In the genomic region with DNA sequence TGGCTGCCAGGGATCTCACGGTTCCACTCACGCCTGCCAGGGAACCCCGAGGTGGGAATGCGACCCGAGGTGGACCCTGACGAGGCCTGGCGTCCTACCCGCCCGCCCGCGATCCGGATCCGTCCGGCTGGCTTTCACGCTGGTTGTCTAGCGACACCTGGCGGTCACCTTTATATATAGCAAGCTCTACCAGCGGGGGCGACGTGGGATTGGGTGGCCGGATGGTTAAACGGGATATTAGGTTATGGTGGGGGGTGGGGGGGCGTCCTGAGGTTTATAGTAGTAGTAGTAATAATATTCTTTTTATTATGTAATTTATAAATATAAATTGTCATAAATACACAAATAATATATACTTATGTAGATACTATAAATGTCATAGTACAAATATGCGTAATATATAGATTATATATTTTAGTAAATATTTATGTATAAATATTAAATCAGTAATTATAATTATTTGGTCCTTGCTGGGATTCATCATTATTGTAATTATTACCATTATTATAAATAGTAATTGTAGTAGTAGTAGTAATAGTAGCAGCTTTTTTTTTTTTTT, we compare ENCODE assay signal across 8 cellular contexts.
A peak's percentile ranks its signal among the peaks of the same experiment; 100 is the strongest.
DNase-seq lines count a peak whose midpoint lies in the region; ATAC-seq, FAIRE-seq and TF ChIP-seq lines count a peak whose summit lies in the region.

No MANE protein-coding gene starts in this region.

- BruUV-seq in HepG2 (replicated peaks; lab: Mats Ljungman, UMichigan), result no TSS peak

- DNase-seq in CD14-positive monocyte (ENCODE audit: low spot score) (peak; percentile 73), H7 (peak; percentile 95), NCI-H460 (ENCODE audit: extremely low read depth, low read depth) (peak; percentile 69), colonic mucosa (peak; percentile 80), HepG2 (ENCODE audit: low spot score) (peak; percentile 64)
- DNase-seq in activated CD4-positive, alpha-beta T cell treated with anti-CD3 and anti-CD28 coated beads, Interleukin-2, amount 10 ng/mL, durations not matched to agents 7 days and 5 days, result peak; percentile 81
- peak; percentile 74 for DNase-seq in stimulated activated CD4-positive, alpha-beta T cell treated with anti-CD3 and anti-CD28 coated beads, Interleukin-4, amount 100 ng/mL, for 1 hour

- H3K27me3 ChIP-seq in H7 (ENCODE audit: control insufficient read depth, insufficient read depth, low read length) (peaks cover 19% of the 10 kb centered on the region), colonic mucosa (no peaks in the 10 kb centered on the region), HepG2 (ENCODE audit: control insufficient read depth in 1 of 2, insufficient read depth in 2 of 2, low read length in 2 of 2) (peaks cover 2 to 18% of the 10 kb centered on the region in 2 experiments)

- H3K27ac Mint-ChIP-seq in CD14-positive monocyte, result no peak overlapping the region
- no peak overlapping the region for H3K27ac Mint-ChIP-seq in activated CD4-positive, alpha-beta T cell treated with anti-CD3 and anti-CD28 coated beads, Interleukin-2, amount 10 ng/mL, durations not matched to agents 7 days and 5 days

- H3K27ac ChIP-seq in colonic mucosa (no peak overlapping the region), HepG2 (ENCODE audit: extremely low read length, insufficient read depth, low read length) (no peak overlapping the region)

- H3K9ac ChIP-seq in colonic mucosa (ENCODE audit: low read depth in 2 of 2, low read length in 2 of 2) (no peak overlapping the region), HepG2 (ENCODE audit: insufficient read depth, low read depth, low read length) (no peak overlapping the region)

- no peak for TF ChIP-seq POLR2A in HepG2 (IDR thresholded peaks at IDR 0.05; ENCODE audit: insufficient read depth in 1 of 2, low read depth in 2 of 2, low read length in 2 of 2)
- no peak for TF ChIP-seq POLR2A in GM18505 (IDR thresholded peaks at IDR 0.05; ENCODE audit: borderline replicate concordance, extremely low read depth, insufficient read depth, insufficient read length)

- ATAC-seq in HepG2 (peak; percentile 60), GM18505 (IDR thresholded peaks at IDR 0.05; ENCODE audit: unreplicated experiment) (no peak)

- no peak overlapping the region for H2AFZ ChIP-seq in HepG2 (ENCODE audit: low read length)

- H3K4me2 ChIP-seq in HepG2 (ENCODE audit: low read depth, low read length), result peak overlapping the region; percentile 66

- CTCF ChIA-PET in activated CD4-positive, alpha-beta T cell treated with anti-CD3 and anti-CD28 coated beads, Interleukin-2, amount 10 ng/mL, durations not matched to agents 7 days and 5 days (lab: Charles Lee), result interaction anchor here (0.6 to 4.1 kb wide), 14 partner anchors 13 to 1497 kb away, joined by 3 to 27 read pairs (median 4); no protein-coding TSS in a partner anchor
- CTCF ChIA-PET in HepG2 (lab: Yijun Ruan, JAX; ENCODE audit: low intra/inter-chr PET ratio, low total read pairs), result interaction anchor here (0.7 to 2.2 kb wide), 5 partner anchors 56 to 384 kb away, joined by 3 to 11 read pairs (median 5); no protein-coding TSS in a partner anchor

- WGBS in HepG2 (ENCODE audit: low lambda C conversion rate), result 8% methylated on average over 17 of the region's 24 CpGs

- H3K4me3 ChIP-seq in H7 (ENCODE audit: insufficient read depth, low read depth, low read length) (no peak overlapping the region), colonic mucosa (peak overlapping the region; percentile 8), HepG2 (replicated peaks in 1 of 3; ENCODE audit: insufficient read depth in 1 of 3, low read depth in 2 of 3, low read length in 3 of 3) (peak overlapping the region in 2 of 3 experiments; percentile 24 to 60; a peak in 4 of 6 replicates)

- intact Hi-C loops in CD14-positive monocyte (cut with micrococcal nuclease) (loop anchor here (5.0 to 10.0 kb wide), 5 partner anchors 61 to 498 kb away; partner anchors contain the start of genes DHRS7B (in 1 of the 2) and MAP2K3 (in 1 of the 2)), colonic mucosa (cut with DNase I) (loop anchor here (5.0 kb wide), 2 partner anchors 231 to 391 kb away; partner anchors contain the start of gene MAP2K3), HepG2 (cut with micrococcal nuclease; ENCODE audit: unreplicated experiment) (loop anchor here (1.0 to 10.0 kb wide), 3 partner anchors 56 to 396 kb away; no protein-coding TSS in a partner anchor)

- FAIRE-seq in HepG2 (lab: Jason Lieb, UNC), result no peak

- no peaks in the 10 kb centered on the region for H3K9me3 ChIP-seq in colonic mucosa
- no peaks in the 10 kb centered on the region for H3K9me3 ChIP-seq in HepG2 (ENCODE audit: low read length)

- TF ChIP-seq EP300 in HepG2 (IDR thresholded peaks at IDR 0.05; ENCODE audit: low read depth in 2 of 2, low read length in 2 of 2) (no peak), HepG2 (CRISPR knock-in tag; IDR thresholded peaks at IDR 0.05; ENCODE audit: borderline replicate concordance) (no peak)

- peaks cover 0 to 2% of the 10 kb centered on the region in 2 donors for H3K36me3 Mint-ChIP-seq in CD14-positive monocyte
- no peaks in the 10 kb centered on the region for H3K36me3 Mint-ChIP-seq in activated CD4-positive, alpha-beta T cell treated with anti-CD3 and anti-CD28 coated beads, Interleukin-2, amount 10 ng/mL, durations not matched to agents 7 days and 5 days (ENCODE audit: low read depth)

- no peaks in the 10 kb centered on the region for H3K79me2 ChIP-seq in HepG2 (ENCODE audit: insufficient read depth, low read length)

- H3K36me3 ChIP-seq in H7 (replicated peaks; ENCODE audit: control insufficient read depth, insufficient read depth, low read length) (no peaks in the 10 kb centered on the region), colonic mucosa (no peaks in the 10 kb centered on the region), HepG2 (replicated peaks in 1 of 2; ENCODE audit: control insufficient read depth in 1 of 2, insufficient read depth in 2 of 2, low read length in 2 of 2) (no peaks in the 10 kb centered on the region)

- TF ChIP-seq CTCF in CD14-positive monocyte (IDR thresholded peaks at IDR 0.05) (peak; percentile 84), colonic mucosa (IDR thresholded peaks at IDR 0.05) (peak; percentile 74), HepG2 (CRISPR knock-in tag; IDR thresholded peaks at IDR 0.05) (peak; percentile 86)

- POLR2A ChIA-PET in activated CD4-positive, alpha-beta T cell treated with anti-CD3 and anti-CD28 coated beads, Interleukin-2, amount 10 ng/mL, durations not matched to agents 7 days and 5 days (lab: Charles Lee), result interaction anchor here (0.6 kb wide), 1 partner anchor 520 kb away, joined by 3 read pairs; no protein-coding TSS in a partner anchor
- POLR2A ChIA-PET in HepG2 (lab: Yijun Ruan, JAX), result interaction anchor here (0.6 to 1.2 kb wide), 2 partner anchors 56 to 71 kb away, joined by 4 read pairs; no protein-coding TSS in a partner anchor

- in situ Hi-C loops in HepG2 (cut with HindIII; ENCODE audit: extremely low pct_ligation_motif_present, low pct_unique_long_range_greater_than_20kb), result loop anchor here (5.0 to 10.0 kb wide), 3 partner anchors 56 to 388 kb away; partner anchors contain the start of genes DHRS7B and MAP2K3

- H3K4me3 Mint-ChIP-seq in CD14-positive monocyte, result peak overlapping the region; percentile 9 to 39
- H3K4me3 Mint-ChIP-seq in activated CD4-positive, alpha-beta T cell treated with anti-CD3 and anti-CD28 coated beads, Interleukin-2, amount 10 ng/mL, durations not matched to agents 7 days and 5 days, result no peak overlapping the region

- no peaks in the 10 kb centered on the region for H4K20me1 ChIP-seq in HepG2 (ENCODE audit: insufficient read depth, low read length)

- H3K4me1 ChIP-seq in colonic mucosa (no peaks in the 10 kb centered on the region), HepG2 (ENCODE audit: insufficient read depth, low read length) (0 out of 2 replicates have a peak, but pooled peaks cover 6% of the 10 kb centered on the region)

- peak; percentile 72 for TF ChIP-seq RAD21 in HepG2 (CRISPR knock-in tag; IDR thresholded peaks at IDR 0.05)

- peaks cover 36 to 48% (median 47%) of the 10 kb centered on the region in 3 donors for H3K27me3 Mint-ChIP-seq in CD14-positive monocyte (ENCODE audit: low read depth in 3 of 3)
- peaks cover 45% of the 10 kb centered on the region for H3K27me3 Mint-ChIP-seq in activated CD4-positive, alpha-beta T cell treated with anti-CD3 and anti-CD28 coated beads, Interleukin-2, amount 10 ng/mL, durations not matched to agents 7 days and 5 days

- peaks cover 0 to 6% (median 0%) of the 10 kb centered on the region in 7 donors for H3K9me3 Mint-ChIP-seq in CD14-positive monocyte
- H3K9me3 Mint-ChIP-seq in activated CD4-positive, alpha-beta T cell treated with anti-CD3 and anti-CD28 coated beads, Interleukin-2, amount 10 ng/mL, durations not matched to agents 7 days and 5 days, result no peaks in the 10 kb centered on the region

- peaks cover 28% of the 10 kb centered on the region for H3K4me1 Mint-ChIP-seq in CD14-positive monocyte
- H3K4me1 Mint-ChIP-seq in activated CD4-positive, alpha-beta T cell treated with anti-CD3 and anti-CD28 coated beads, Interleukin-2, amount 10 ng/mL, durations not matched to agents 7 days and 5 days, result peaks cover 19% of the 10 kb centered on the region

TF ChIP-seq in HepG2, 621 proteins besides CTCF, POLR2A, EP300 and RAD21 (continues in another document):
- no peak for TF ChIP-seq ZBTB39 (CRISPR knock-in tag; IDR thresholded peaks at IDR 0.05)
